22 cellular contexts compared by ENCODE assay signal in genomic region chr2:81576713-81577112, GRCh38.
DNase-seq lines count a peak whose midpoint lies in the region; ATAC-seq and TF ChIP-seq lines count a peak whose summit lies in the region.
"Had no signal": no experiment of that assay in that cellular context is flagged by ENCODE, and none has a peak within 500 bp of the region (broad histone marks: within the 10 kb centered on the region; RNA-seq: fewer than 3 reads in every experiment).

No MANE protein-coding gene starts in this region.

- TF ChIP-seq CTCF in MCF 10A (IDR thresholded peaks at IDR 0.05; ENCODE audit: unreplicated experiment) (no peak), breast epithelium (IDR thresholded peaks at IDR 0.05) (no peak), epithelial cell of esophagus (IDR thresholded peaks at IDR 0.05; ENCODE audit: insufficient read depth, low read depth, low read length, missing control alignments) (no peak), esophagus muscularis mucosa (IDR thresholded peaks at IDR 0.05) (no peak)

- H3K4me1 ChIP-seq in breast epithelium (no peaks in the 10 kb centered on the region), esophagus muscularis mucosa (no peaks in the 10 kb centered on the region)
- H3K4me1 ChIP-seq: BLaER1, Caco-2 had no signal

- H3K27ac Mint-ChIP-seq in MCF 10A (ENCODE audit: low read depth, unreplicated experiment): no peak overlapping the region
- H3K27ac Mint-ChIP-seq in activated naive CD8-positive, alpha-beta T cell treated with anti-CD3 and anti-CD28 coated beads for 36 hours: no peak overlapping the region
- H3K27ac Mint-ChIP-seq in stimulated activated naive B cell treated with anti-CD40 and anti-IgM and Interleukin-4, amounts not matched to agents 10 μg/mL and 1 μg/mL and 100 μg/mL, for 72 hours: no peak overlapping the region
- H3K27ac Mint-ChIP-seq: B cell; CD4-positive, CD25-positive, alpha-beta regulatory T cell; CD8-positive, alpha-beta T cell; H9 had no signal

- no peak for TF ChIP-seq POLR2A in breast epithelium (IDR thresholded peaks at IDR 0.05)
- TF ChIP-seq POLR2A in esophagus muscularis mucosa (IDR thresholded peaks at IDR 0.05; ENCODE audit: low read depth): no peak

- no peaks in the 10 kb centered on the region for H3K9me3 Mint-ChIP-seq in MCF 10A (ENCODE audit: unreplicated experiment)
- H3K9me3 Mint-ChIP-seq in activated naive CD8-positive, alpha-beta T cell treated with anti-CD3 and anti-CD28 coated beads for 36 hours: peaks cover 8% of the 10 kb centered on the region
- H3K9me3 Mint-ChIP-seq in stimulated activated naive B cell treated with anti-CD40 and anti-IgM and Interleukin-4, amounts not matched to agents 10 μg/mL and 1 μg/mL and 100 μg/mL, for 72 hours: peaks cover 7 to 10% of the 10 kb centered on the region in 2 donors
- H3K9me3 Mint-ChIP-seq: H9 had no signal

- H3K27ac ChIP-seq in breast epithelium (no peak overlapping the region), SK-N-MC (no peak overlapping the region), esophagus muscularis mucosa (replicated peaks in 1 of 4) (no peak overlapping the region)
- H3K27ac ChIP-seq: 22Rv1, BLaER1, C4-2B, GM23248 had no signal

- H3K4me3 ChIP-seq in breast epithelium (no peak overlapping the region), SK-N-MC (no peak overlapping the region), epithelial cell of esophagus (ENCODE audit: low read length) (no peak overlapping the region), esophagus muscularis mucosa (no peak overlapping the region)
- H3K4me3 ChIP-seq: BLaER1, GM12878, GM23248 had no signal

- no peak overlapping the region for H3K9ac ChIP-seq in SK-N-MC (ENCODE audit: insufficient read length)
- H3K9ac ChIP-seq: BLaER1, GM23248 had no signal

- H3K36me3 ChIP-seq in breast epithelium (no peaks in the 10 kb centered on the region), SK-N-MC (ENCODE audit: insufficient read depth, low read length) (no peaks in the 10 kb centered on the region), esophagus muscularis mucosa (no peaks in the 10 kb centered on the region)
- H3K36me3 ChIP-seq: BLaER1 had no signal

- TF ChIP-seq EP300 in esophagus muscularis mucosa (IDR thresholded peaks at IDR 0.05): no peak

- intact Hi-C loops in MCF 10A (cut with micrococcal nuclease) (no loop called here), breast epithelium (cut with DNase I; ENCODE audit: low total_unique reads) (no loop called here), esophagus muscularis mucosa (cut with DNase I) (no loop called here)

- H3K27me3 ChIP-seq in breast epithelium (no peaks in the 10 kb centered on the region), esophagus muscularis mucosa (no peaks in the 10 kb centered on the region)
- H3K27me3 ChIP-seq: BLaER1 had no signal

- CTCF ChIA-PET in MCF 10A (lab: Yijun Ruan, JAX): no interaction called here

- BruUV-seq in MCF 10A (replicated peaks; lab: Mats Ljungman, UMichigan): no TSS peak

- ATAC-seq in stimulated activated naive B cell treated with anti-CD40 and anti-IgM and Interleukin-4, amounts not matched to agents 10 μg/mL and 1 μg/mL and 100 μg/mL, for 72 hours (replicated peaks): no peak
- ATAC-seq: CD8-positive, alpha-beta T cell; GM12878; HCT116 had no signal

- H3K9me3 ChIP-seq in breast epithelium (no peaks in the 10 kb centered on the region), SK-N-MC (ENCODE audit: low read depth, low read length) (no peaks in the 10 kb centered on the region), esophagus muscularis mucosa (no peaks in the 10 kb centered on the region)
- H3K9me3 ChIP-seq: BLaER1, Caco-2 had no signal

- 71% methylated on average over 2 of the region's 2 CpGs for WGBS in esophagus muscularis mucosa

- H3K4me1 Mint-ChIP-seq in MCF 10A (ENCODE audit: insufficient read depth, unreplicated experiment): no peaks in the 10 kb centered on the region
- H3K4me1 Mint-ChIP-seq in activated naive CD8-positive, alpha-beta T cell treated with anti-CD3 and anti-CD28 coated beads for 36 hours: no peaks in the 10 kb centered on the region
- no peaks in the 10 kb centered on the region for H3K4me1 Mint-ChIP-seq in stimulated activated naive B cell treated with anti-CD40 and anti-IgM and Interleukin-4, amounts not matched to agents 10 μg/mL and 1 μg/mL and 100 μg/mL, for 72 hours
- H3K4me1 Mint-ChIP-seq: B cell; CD4-positive, CD25-positive, alpha-beta regulatory T cell had no signal

- no peak overlapping the region for H3K4me3 Mint-ChIP-seq in MCF 10A (ENCODE audit: unreplicated experiment)
- H3K4me3 Mint-ChIP-seq in activated naive CD8-positive, alpha-beta T cell treated with anti-CD3 and anti-CD28 coated beads for 36 hours: no peak overlapping the region
- H3K4me3 Mint-ChIP-seq in stimulated activated naive B cell treated with anti-CD40 and anti-IgM and Interleukin-4, amounts not matched to agents 10 μg/mL and 1 μg/mL and 100 μg/mL, for 72 hours: no peak overlapping the region
- H3K4me3 Mint-ChIP-seq: B cell; CD4-positive, CD25-positive, alpha-beta regulatory T cell; CD8-positive, alpha-beta T cell; H9 had no signal

- peak; percentile 43 for DNase-seq in MCF 10A (ENCODE audit: unreplicated experiment)
- no peak for DNase-seq in breast epithelium (ENCODE audit: low spot score in 2 of 2)
- peak; percentile 91 for DNase-seq in SK-N-MC (ENCODE audit: low read depth, low spot score)
- DNase-seq in epithelial cell of esophagus (ENCODE audit: low read depth): peak; percentile 1
- DNase-seq in esophagus muscularis mucosa (ENCODE audit: extremely low spot score): no peak
- DNase-seq in activated naive CD8-positive, alpha-beta T cell treated with anti-CD3 and anti-CD28 coated beads for 36 hours: no peak
- DNase-seq in stimulated activated naive B cell treated with anti-CD40 and anti-IgM and Interleukin-4, amounts not matched to agents 10 μg/mL and 1 μg/mL and 100 μg/mL, for 72 hours: no peak
- DNase-seq in activated T-cell treated with anti-CD3 and anti-CD28 coated beads for 4 hours: no peak
- DNase-seq: Caco-2; CD4-positive, CD25-positive, alpha-beta regulatory T cell; CD8-positive, alpha-beta T cell; DMS153; DND-41; GDM1; GM23248; H9 had no signal

- POLR2A ChIA-PET in MCF 10A (lab: Yijun Ruan, JAX): no interaction called here

- H3K36me3 Mint-ChIP-seq in MCF 10A (ENCODE audit: insufficient read depth, unreplicated experiment): no peaks in the 10 kb centered on the region
- no peaks in the 10 kb centered on the region for H3K36me3 Mint-ChIP-seq in activated naive CD8-positive, alpha-beta T cell treated with anti-CD3 and anti-CD28 coated beads for 36 hours
- H3K36me3 Mint-ChIP-seq in stimulated activated naive B cell treated with anti-CD40 and anti-IgM and Interleukin-4, amounts not matched to agents 10 μg/mL and 1 μg/mL and 100 μg/mL, for 72 hours: no peaks in the 10 kb centered on the region
- H3K36me3 Mint-ChIP-seq: CD4-positive, CD25-positive, alpha-beta regulatory T cell; CD8-positive, alpha-beta T cell had no signal

- no peaks in the 10 kb centered on the region for H3K27me3 Mint-ChIP-seq in MCF 10A (ENCODE audit: insufficient read depth, unreplicated experiment)
- H3K27me3 Mint-ChIP-seq in activated naive CD8-positive, alpha-beta T cell treated with anti-CD3 and anti-CD28 coated beads for 36 hours: no peaks in the 10 kb centered on the region
- H3K27me3 Mint-ChIP-seq in stimulated activated naive B cell treated with anti-CD40 and anti-IgM and Interleukin-4, amounts not matched to agents 10 μg/mL and 1 μg/mL and 100 μg/mL, for 72 hours: no peaks in the 10 kb centered on the region
- H3K27me3 Mint-ChIP-seq: B cell; CD4-positive, CD25-positive, alpha-beta regulatory T cell had no signal

Comparison
In these comparisons a context has a peak if more than half of its experiments do, and no peak if none do; other contexts are left out.
1. DNase-seq: peak in MCF 10A (single experiment), SK-N-MC (single experiment) and epithelial cell of esophagus (single experiment); none in breast epithelium (0 of 2), esophagus muscularis mucosa (single experiment), activated naive CD8-positive, alpha-beta T cell treated with anti-CD3 and anti-CD28 coated beads for 36 hours (single experiment), stimulated activated naive B cell treated with anti-CD40 and anti-IgM and Interleukin-4, amounts not matched to agents 10 μg/mL and 1 μg/mL and 100 μg/mL, for 72 hours (single experiment) and activated T-cell treated with anti-CD3 and anti-CD28 coated beads for 4 hours (single experiment).